In the genomic region with DNA sequence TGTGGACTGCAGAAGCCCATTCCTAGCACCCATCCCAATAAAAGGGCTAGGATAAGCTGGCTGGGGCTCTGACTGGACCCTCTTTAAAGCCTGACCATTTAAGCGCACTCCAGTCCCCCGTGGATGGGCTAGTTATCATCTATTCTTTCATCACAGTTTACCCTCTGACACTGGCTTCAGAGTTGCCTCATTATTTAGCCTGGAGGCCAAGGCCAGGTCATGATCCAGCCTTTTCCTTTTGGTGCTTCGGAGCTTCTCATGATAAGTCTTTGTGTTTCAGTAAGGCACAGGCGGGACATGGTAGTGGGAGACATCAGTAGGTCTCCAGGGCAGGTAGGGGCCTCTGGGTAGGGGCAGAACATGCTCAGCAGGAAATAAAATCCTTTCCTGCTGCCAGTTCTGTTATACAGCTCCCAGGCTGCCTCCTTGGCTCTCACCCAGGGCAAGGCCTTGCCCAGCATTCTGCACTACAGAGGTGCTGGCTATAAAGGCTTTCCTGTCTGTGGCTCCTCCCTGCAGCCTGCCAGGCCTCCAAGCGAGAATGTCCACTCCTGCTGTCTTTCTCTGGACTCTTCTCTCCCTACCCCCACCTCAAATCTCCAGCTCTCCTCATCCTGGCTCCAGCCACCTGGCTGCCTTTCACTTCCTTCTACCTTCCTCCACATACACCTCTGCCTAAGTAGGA, we compare ENCODE assay signal across 2 cellular contexts.
TF ChIP-seq lines count a peak whose summit lies in the region.

No MANE protein-coding gene starts in this region.

TF ChIP-seq in liver, 16 proteins besides CTCF, POLR2A, EP300 and RAD21 (continued from another document):
- TF ChIP-seq, protein P1, sequence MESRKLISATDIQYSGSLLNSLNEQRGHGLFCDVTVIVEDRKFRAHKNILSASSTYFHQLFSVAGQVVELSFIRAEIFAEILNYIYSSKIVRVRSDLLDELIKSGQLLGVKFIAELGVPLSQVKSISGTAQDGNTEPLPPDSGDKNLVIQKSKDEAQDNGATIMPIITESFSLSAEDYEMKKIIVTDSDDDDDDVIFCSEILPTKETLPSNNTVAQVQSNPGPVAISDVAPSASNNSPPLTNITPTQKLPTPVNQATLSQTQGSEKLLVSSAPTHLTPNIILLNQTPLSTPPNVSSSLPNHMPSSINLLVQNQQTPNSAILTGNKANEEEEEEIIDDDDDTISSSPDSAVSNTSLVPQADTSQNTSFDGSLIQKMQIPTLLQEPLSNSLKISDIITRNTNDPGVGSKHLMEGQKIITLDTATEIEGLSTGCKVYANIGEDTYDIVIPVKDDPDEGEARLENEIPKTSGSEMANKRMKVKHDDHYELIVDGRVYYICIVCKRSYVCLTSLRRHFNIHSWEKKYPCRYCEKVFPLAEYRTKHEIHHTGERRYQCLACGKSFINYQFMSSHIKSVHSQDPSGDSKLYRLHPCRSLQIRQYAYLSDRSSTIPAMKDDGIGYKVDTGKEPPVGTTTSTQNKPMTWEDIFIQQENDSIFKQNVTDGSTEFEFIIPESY (IDR thresholded peaks at IDR 0.05): peak; percentile 54
- TF ChIP-seq, protein P2, sequence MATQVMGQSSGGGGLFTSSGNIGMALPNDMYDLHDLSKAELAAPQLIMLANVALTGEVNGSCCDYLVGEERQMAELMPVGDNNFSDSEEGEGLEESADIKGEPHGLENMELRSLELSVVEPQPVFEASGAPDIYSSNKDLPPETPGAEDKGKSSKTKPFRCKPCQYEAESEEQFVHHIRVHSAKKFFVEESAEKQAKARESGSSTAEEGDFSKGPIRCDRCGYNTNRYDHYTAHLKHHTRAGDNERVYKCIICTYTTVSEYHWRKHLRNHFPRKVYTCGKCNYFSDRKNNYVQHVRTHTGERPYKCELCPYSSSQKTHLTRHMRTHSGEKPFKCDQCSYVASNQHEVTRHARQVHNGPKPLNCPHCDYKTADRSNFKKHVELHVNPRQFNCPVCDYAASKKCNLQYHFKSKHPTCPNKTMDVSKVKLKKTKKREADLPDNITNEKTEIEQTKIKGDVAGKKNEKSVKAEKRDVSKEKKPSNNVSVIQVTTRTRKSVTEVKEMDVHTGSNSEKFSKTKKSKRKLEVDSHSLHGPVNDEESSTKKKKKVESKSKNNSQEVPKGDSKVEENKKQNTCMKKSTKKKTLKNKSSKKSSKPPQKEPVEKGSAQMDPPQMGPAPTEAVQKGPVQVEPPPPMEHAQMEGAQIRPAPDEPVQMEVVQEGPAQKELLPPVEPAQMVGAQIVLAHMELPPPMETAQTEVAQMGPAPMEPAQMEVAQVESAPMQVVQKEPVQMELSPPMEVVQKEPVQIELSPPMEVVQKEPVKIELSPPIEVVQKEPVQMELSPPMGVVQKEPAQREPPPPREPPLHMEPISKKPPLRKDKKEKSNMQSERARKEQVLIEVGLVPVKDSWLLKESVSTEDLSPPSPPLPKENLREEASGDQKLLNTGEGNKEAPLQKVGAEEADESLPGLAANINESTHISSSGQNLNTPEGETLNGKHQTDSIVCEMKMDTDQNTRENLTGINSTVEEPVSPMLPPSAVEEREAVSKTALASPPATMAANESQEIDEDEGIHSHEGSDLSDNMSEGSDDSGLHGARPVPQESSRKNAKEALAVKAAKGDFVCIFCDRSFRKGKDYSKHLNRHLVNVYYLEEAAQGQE (IDR thresholded peaks at IDR 0.05): peak; percentile 44
- TF ChIP-seq RXRA (IDR thresholded peaks at IDR 0.05): peak; percentile 91 to 97
- peak; percentile 35 to 76 for TF ChIP-seq JUND (IDR thresholded peaks at IDR 0.05)
- TF ChIP-seq, protein P3, sequence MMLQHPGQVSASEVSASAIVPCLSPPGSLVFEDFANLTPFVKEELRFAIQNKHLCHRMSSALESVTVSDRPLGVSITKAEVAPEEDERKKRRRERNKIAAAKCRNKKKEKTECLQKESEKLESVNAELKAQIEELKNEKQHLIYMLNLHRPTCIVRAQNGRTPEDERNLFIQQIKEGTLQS (IDR thresholded peaks at IDR 0.05): peak; percentile 85
- TF ChIP-seq FOXA2 (IDR thresholded peaks at IDR 0.05): no peak
- peak; percentile 52 for TF ChIP-seq YY1 (IDR thresholded peaks at IDR 0.05)
- no peak for TF ChIP-seq TAF1 (conservative IDR thresholded peaks at IDR 0.05)
- no peak for TF ChIP-seq FOXA1 (IDR thresholded peaks at IDR 0.05)
- peak; percentile 73 for TF ChIP-seq SP1 (IDR thresholded peaks at IDR 0.05)
- peak in 1 of 2 donors; percentile 35 for TF ChIP-seq GABPA (IDR thresholded peaks at IDR 0.05 in 1 of 2, conservative IDR thresholded peaks at IDR 0.05 in 1 of 2)
- TF ChIP-seq EGR1 (IDR thresholded peaks at IDR 0.05; ENCODE audit: low read depth in 2 of 2): peak in 1 of 2 donors; percentile 62

TF ChIP-seq in HepG2, 621 proteins besides CTCF, POLR2A, EP300 and RAD21 (continued from another document):
- TF ChIP-seq ZNF232 (CRISPR knock-in tag; IDR thresholded peaks at IDR 0.05; ENCODE audit: borderline replicate concordance): no peak
- TF ChIP-seq HOXD1 (CRISPR knock-in tag; IDR thresholded peaks at IDR 0.05): no peak
- TF ChIP-seq TAF1 (CRISPR knock-in tag; IDR thresholded peaks at IDR 0.05): no peak
- no peak for TF ChIP-seq CBX2 (IDR thresholded peaks at IDR 0.05; ENCODE audit: low read depth, low read length)
- TF ChIP-seq CBX2 (CRISPR knock-in tag; IDR thresholded peaks at IDR 0.05; ENCODE audit: low read depth): no peak
- TF ChIP-seq, protein P4, sequence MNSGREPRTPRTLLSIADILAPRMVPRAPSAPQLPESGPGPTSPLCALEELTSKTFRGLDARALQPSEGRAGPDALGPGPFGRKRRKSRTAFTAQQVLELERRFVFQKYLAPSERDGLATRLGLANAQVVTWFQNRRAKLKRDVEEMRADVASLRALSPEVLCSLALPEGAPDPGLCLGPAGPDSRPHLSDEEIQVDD (CRISPR knock-in tag; IDR thresholded peaks at IDR 0.05; ENCODE audit: borderline replicate concordance): no peak
- TF ChIP-seq REXO4 (CRISPR knock-in tag; IDR thresholded peaks at IDR 0.05; ENCODE audit: borderline replicate concordance): no peak
